In the genomic region with DNA sequence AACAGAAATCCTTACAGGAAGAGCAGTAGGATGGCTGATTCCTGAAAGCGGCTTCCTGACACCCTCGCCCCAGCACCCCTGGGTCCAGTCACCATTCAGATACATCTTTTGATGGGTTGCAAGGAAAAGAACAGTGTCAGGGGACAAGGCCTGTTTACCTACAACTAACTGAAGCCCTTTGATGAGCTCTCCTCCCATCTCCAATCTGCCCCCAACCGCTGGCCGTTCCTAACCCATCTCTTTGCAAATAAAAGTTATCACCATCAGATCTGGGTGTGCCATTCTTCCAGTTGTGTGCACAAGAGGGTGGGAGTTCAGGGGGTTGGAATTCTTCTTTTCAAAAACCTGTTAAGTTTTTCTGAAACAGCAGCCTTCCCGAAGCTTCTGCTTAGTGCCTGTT, we compare ENCODE assay signal across 13 cellular contexts. TPM values are rescaled to one million over a fixed set of nuclear protein-coding genes. Genes with fewer than 3 reads are reported as not detected.
DNase-seq lines count a peak whose midpoint lies in the region; ATAC-seq and TF ChIP-seq lines count a peak whose summit lies in the region.
"Had no signal": no experiment of that assay in that cellular context is flagged by ENCODE, and none has a peak within 500 bp of the region (broad histone marks: within the 10 kb centered on the region; RNA-seq: fewer than 3 reads in every experiment).

No MANE protein-coding gene starts in this region.

- H2AFZ ChIP-seq in neural progenitor cell (replicated peaks): no peak overlapping the region
- H2AFZ ChIP-seq: parathyroid adenoma had no signal

- H3K27me3 Mint-ChIP-seq in activated CD4-positive, alpha-beta T cell treated with anti-CD3 and anti-CD28 coated beads for 36 hours: no peaks in the 10 kb centered on the region
- H3K27me3 Mint-ChIP-seq in dendritic cell treated with granulocyte-macrophage colony-stimulating factor and Interleukin-4, amounts not matched to agents 40 ng/mL and 50 ng/mL, for 4 days: no peaks in the 10 kb centered on the region
- H3K27me3 Mint-ChIP-seq in neural progenitor cell (ENCODE audit: insufficient read depth, low read depth): peaks cover 6% of the 10 kb centered on the region

- H3K79me2 ChIP-seq in neural progenitor cell (ENCODE audit: low read depth): no peaks in the 10 kb centered on the region
- H3K79me2 ChIP-seq: parathyroid adenoma had no signal

- H3K4me1 ChIP-seq in SJSA1 (replicated peaks): peaks cover 64% of the 10 kb centered on the region
- H3K4me1 ChIP-seq in neural progenitor cell: peaks cover 47% of the 10 kb centered on the region
- H3K4me1 ChIP-seq: parathyroid adenoma had no signal

- no peak for TF ChIP-seq CTCF in neural progenitor cell (IDR thresholded peaks at IDR 0.05)

- peak overlapping the region; percentile 94 for H3K27ac Mint-ChIP-seq in activated CD4-positive, alpha-beta T cell treated with anti-CD3 and anti-CD28 coated beads for 36 hours
- peak overlapping the region; percentile 99 for H3K27ac Mint-ChIP-seq in dendritic cell treated with granulocyte-macrophage colony-stimulating factor and Interleukin-4, amounts not matched to agents 40 ng/mL and 50 ng/mL, for 4 days
- peak overlapping the region; percentile 99 for H3K27ac Mint-ChIP-seq in neural progenitor cell

- H3K27me3 ChIP-seq in SJSA1 (replicated peaks): no peaks in the 10 kb centered on the region
- H3K27me3 ChIP-seq in neural progenitor cell: no peaks in the 10 kb centered on the region

- peaks cover 96% of the 10 kb centered on the region for H3K4me1 Mint-ChIP-seq in activated CD4-positive, alpha-beta T cell treated with anti-CD3 and anti-CD28 coated beads for 36 hours
- peaks cover 59% of the 10 kb centered on the region for H3K4me1 Mint-ChIP-seq in dendritic cell treated with granulocyte-macrophage colony-stimulating factor and Interleukin-4, amounts not matched to agents 40 ng/mL and 50 ng/mL, for 4 days (ENCODE audit: low read depth)
- H3K4me1 Mint-ChIP-seq in neural progenitor cell: peaks cover 62% of the 10 kb centered on the region

- H3K27ac ChIP-seq in SJSA1 (peak overlapping the region; percentile 90), neural progenitor cell (peak overlapping the region; percentile 99)
- H3K27ac ChIP-seq: parathyroid adenoma had no signal

- H3K36me3 ChIP-seq in SJSA1 (no peaks in the 10 kb centered on the region; the same call in 1 of the 2 replicates), neural progenitor cell (no peaks in the 10 kb centered on the region)

- H3K4me3 ChIP-seq in SJSA1 (no peak overlapping the region), neural progenitor cell (peak overlapping the region; percentile 9)

- intact Hi-C loops in activated CD4-positive, alpha-beta T cell treated with anti-CD3 and anti-CD28 coated beads for 36 hours (cut with DNase I, micrococcal nuclease): no loop called here
- intact Hi-C loops in dendritic cell treated with granulocyte-macrophage colony-stimulating factor and Interleukin-4, amounts not matched to agents 40 ng/mL and 50 ng/mL, for 4 days (cut with micrococcal nuclease): loop anchor here (2.0 kb wide), 1 partner anchor 47 kb away; no protein-coding TSS in a partner anchor

- no peak for DNase-seq in activated CD4-positive, alpha-beta T cell treated with anti-CD3 and anti-CD28 coated beads for 36 hours
- DNase-seq in activated CD4-positive, alpha-beta T cell treated with anti-CD3 and anti-CD28 coated beads for 1 hour: no peak
- no peak for DNase-seq in SJSA1 (ENCODE audit: low read depth in 1 of 2, low spot score in 2 of 2)
- peak; percentile 35 for DNase-seq in neural progenitor cell (ENCODE audit: low spot score)
- DNase-seq in NCI-H128 (lab: John Stamatoyannopoulos, UW; ENCODE audit: unreplicated experiment): no peak
- no peak for DNase-seq in SK-N-DZ (ENCODE audit: low spot score)
- DNase-seq: activated gamma-delta T cell; NCI-H1092 treated with DMSO at 0.1 percent for 48 hours; NCI-H226; stimulated activated CD4-positive, alpha-beta T cell treated with anti-CD3 and anti-CD28 coated beads, Interleukin-15, amount 100 ng/mL, for 24 hours had no signal

- peak overlapping the region; percentile 56 for H3K4me3 Mint-ChIP-seq in activated CD4-positive, alpha-beta T cell treated with anti-CD3 and anti-CD28 coated beads for 36 hours
- no peak overlapping the region for H3K4me3 Mint-ChIP-seq in dendritic cell treated with granulocyte-macrophage colony-stimulating factor and Interleukin-4, amounts not matched to agents 40 ng/mL and 50 ng/mL, for 4 days
- H3K4me3 Mint-ChIP-seq in neural progenitor cell: peak overlapping the region; percentile 59

- H3K4me2 ChIP-seq in neural progenitor cell: peak overlapping the region; percentile 59

- ATAC-seq in activated CD4-positive, alpha-beta T cell treated with anti-CD3 and anti-CD28 coated beads for 36 hours: no peak
- ATAC-seq in HG03378 (IDR thresholded peaks at IDR 0.05; ENCODE audit: unreplicated experiment): no peak

- no peaks in the 10 kb centered on the region for H3K9me3 Mint-ChIP-seq in activated CD4-positive, alpha-beta T cell treated with anti-CD3 and anti-CD28 coated beads for 36 hours (ENCODE audit: low read depth)
- H3K9me3 Mint-ChIP-seq in dendritic cell treated with granulocyte-macrophage colony-stimulating factor and Interleukin-4, amounts not matched to agents 40 ng/mL and 50 ng/mL, for 4 days: no peaks in the 10 kb centered on the region
- H3K9me3 Mint-ChIP-seq in neural progenitor cell: peaks cover 18% of the 10 kb centered on the region

- POLR2A ChIA-PET in activated CD4-positive, alpha-beta T cell treated with anti-CD3 and anti-CD28 coated beads for 36 hours (lab: Charles Lee): interaction anchor here (0.6 kb wide), 2 partner anchors 21 to 48 kb away, joined by 3 read pairs; no protein-coding TSS in a partner anchor

- H3K9me3 ChIP-seq in SJSA1 (replicated peaks): no peaks in the 10 kb centered on the region
- no peaks in the 10 kb centered on the region for H3K9me3 ChIP-seq in neural progenitor cell (ENCODE audit: low read depth)

- no peak overlapping the region for H3K9ac ChIP-seq in neural progenitor cell
- H3K9ac ChIP-seq: parathyroid adenoma had no signal

- CTCF ChIA-PET in activated CD4-positive, alpha-beta T cell treated with anti-CD3 and anti-CD28 coated beads for 36 hours (lab: Charles Lee): interaction anchor here (0.6 to 2.7 kb wide), 5 partner anchors 11 to 114 kb away, joined by 3 to 12 read pairs (median 3); a partner anchor contains a TSS

- H4K20me1 ChIP-seq in neural progenitor cell (ENCODE audit: low read depth): no peaks in the 10 kb centered on the region

- peaks cover 24% of the 10 kb centered on the region for H3K36me3 Mint-ChIP-seq in activated CD4-positive, alpha-beta T cell treated with anti-CD3 and anti-CD28 coated beads for 36 hours (ENCODE audit: low read depth)
- no peaks in the 10 kb centered on the region for H3K36me3 Mint-ChIP-seq in dendritic cell treated with granulocyte-macrophage colony-stimulating factor and Interleukin-4, amounts not matched to agents 40 ng/mL and 50 ng/mL, for 4 days (ENCODE audit: low read depth)
- peaks cover 4% of the 10 kb centered on the region for H3K36me3 Mint-ChIP-seq in neural progenitor cell

- peaks cover 65% of the 10 kb centered on the region for H3F3A ChIP-seq in neural progenitor cell (ENCODE audit: low read depth)

RNA-seq across cellular contexts. Expression of a gene that starts 48.9 kb away (rescaled TPM):
- 10 to 100 TPM; 27.2 to 32.8 TPM for total RNA-seq in activated CD4-positive, alpha-beta T cell treated with anti-CD3 and anti-CD28 coated beads for 36 hours
- 6.3 and 14.5 TPM in 2 replicates for total RNA-seq in SJSA1 (2014; rRNA removed; shearing (Covaris generic))
- 87.6 and 96.6 TPM in 2 replicates for total RNA-seq in neural progenitor cell (ENCODE audit: low replicate concordance)
- polyA plus RNA-seq in SK-N-DZ (2014; cell fraction: cytosol; rRNA removed): 4.3 and 4.4 TPM in 2 replicates
- 3.7 and 3.9 TPM in 2 replicates for polyA plus RNA-seq in SK-N-DZ (2014; cell fraction: nucleus; rRNA removed)
